ENCODE assay signal across 22 cellular contexts in genomic region chr12:53950441-53950781, GRCh38. TPM values are rescaled to one million over a fixed set of nuclear protein-coding genes. Genes with fewer than 3 reads are reported as not detected.
A peak's percentile ranks its signal among the peaks of the same experiment; 100 is the strongest.
DNase-seq lines count a peak whose midpoint lies in the region; ATAC-seq, FAIRE-seq and TF ChIP-seq lines count a peak whose summit lies in the region.
"Had no signal": no experiment of that assay in that cellular context is flagged by ENCODE, and none has a peak within 500 bp of the region (broad histone marks: within the 10 kb centered on the region; RNA-seq: fewer than 3 reads in every experiment).

No MANE protein-coding gene starts in this region.

- no peak for TF ChIP-seq EP300 in A549 (IDR thresholded peaks at IDR 0.05)
- no peak for TF ChIP-seq EP300 in K562 (IDR thresholded peaks at IDR 0.05; ENCODE audit: low read length)

- TF ChIP-seq POLR2A in A549 (IDR thresholded peaks at IDR 0.05; ENCODE audit: low read length) (no peak), K562 (conservative IDR thresholded peaks at IDR 0.05) (no peak)

- H3K9ac ChIP-seq in K562 (ENCODE audit: insufficient read depth in 1 of 2, low read depth in 2 of 2, low read length in 2 of 2) = no peak overlapping the region; a peak in 1 of 4 replicates
- no peak overlapping the region for H3K9ac ChIP-seq in kidney (ENCODE audit: low read length in 2 of 2)
- H3K9ac ChIP-seq: BLaER1 had no signal

- peak in 1 of 2 experiments; percentile 36 for DNase-seq in A549 (ENCODE audit: low read depth in 1 of 2, low spot score in 1 of 2)
- DNase-seq in BE2C = no peak
- peak; percentile 26 for DNase-seq in NCI-H69 (lab: John Stamatoyannopoulos, UW)
- DNase-seq in K562 (ENCODE audit: extremely low read depth in 1 of 4, low spot score in 3 of 4) = peak in 2 of 4 experiments; percentile 30 to 35
- DNase-seq in NCI-H2081 (lab: John Stamatoyannopoulos, UW) = no peak
- DNase-seq in kidney = no peak
- DNase-seq in stimulated activated CD4-positive, alpha-beta T cell treated with anti-CD3 and anti-CD28 coated beads, Interleukin-12 subunit alpha, Interleukin-12 subunit beta, amount 100 ng/mL, for 4 hours = no peak
- DNase-seq: activated naive CD4-positive, alpha-beta T cell; cerebellar nuclear complex; gastrocnemius medialis; HFFc6; occipital lobe; stimulated activated CD4-positive, alpha-beta T cell treated with anti-CD3 and anti-CD28 coated beads, Interleukin-4, amount 100 ng/mL, for 24 hours; stimulated activated naive CD8-positive, alpha-beta T cell treated with anti-CD3 and anti-CD28 coated beads, Interleukin-15, amount 100 ng/mL, for 72 hours had no signal

- in situ Hi-C loops in K562 (cut with MboI) = no loop called here

- no peak for FAIRE-seq in A549 (lab: Jason Lieb, UNC)
- peak; percentile 46 for FAIRE-seq in K562 (lab: Jason Lieb, UNC)
- no peak for FAIRE-seq in kidney (lab: Jason Lieb, UNC)
- FAIRE-seq: astrocyte had no signal

- intact Hi-C loops in K562 (cut with micrococcal nuclease) (no loop called here), kidney (cut with DNase I) (no loop called here)

- H3K4me2 ChIP-seq in A549 = no peak overlapping the region
- H3K4me2 ChIP-seq in K562 (ENCODE audit: insufficient read depth, low read length) = no peak overlapping the region
- H3K4me2 ChIP-seq: BLaER1 had no signal

- no peak; the same call in 2 of the 3 replicates for TF ChIP-seq CTCF in A549 (IDR thresholded peaks at IDR 0.05)
- TF ChIP-seq CTCF in BE2C (IDR thresholded peaks at IDR 0.05; ENCODE audit: low read depth, low read length) = peak; percentile 14; the same call in 1 of the 2 replicates
- peak; percentile 32 to 37 (median 35); a peak in 4 of 6 replicates for TF ChIP-seq CTCF in K562 (IDR thresholded peaks at IDR 0.05 in 2 of 3, conservative IDR thresholded peaks at IDR 0.05 in 1 of 3; ENCODE audit: insufficient read depth in 2 of 3, low read depth in 1 of 3, low read length in 3 of 3)
- no peak for TF ChIP-seq CTCF in kidney (IDR thresholded peaks at IDR 0.05; ENCODE audit: borderline replicate concordance, extremely low read depth, insufficient read depth)

- POLR2A ChIA-PET in A549 (lab: Yijun Ruan, JAX) (no interaction called here), K562 (lab: Yijun Ruan, JAX) (no interaction called here)

- no peak overlapping the region for H2AFZ ChIP-seq in K562 (ENCODE audit: low read depth, low read length)

- WGBS in A549 (ENCODE audit: missing lambda C conversion rate) = 61% methylated on average over 10 of the region's 10 CpGs
- WGBS in K562 (ENCODE audit: insufficient coverage, low coverage, missing lambda C conversion rate) = 9% methylated on average over 10 of the region's 10 CpGs

- ATAC-seq in A549 (peak in 1 of 2 experiments; percentile 31; a peak in 3 of 6 replicates), K562 (peak; percentile 39)
- ATAC-seq: gastrocnemius medialis; Right ventricle myocardium inferior; stimulated activated naive CD8-positive, alpha-beta T cell treated with anti-CD3 and anti-CD28 coated beads, Interleukin-15, amount 100 ng/mL, for 72 hours had no signal

- TF ChIP-seq RAD21 in A549 (conservative IDR thresholded peaks at IDR 0.05 in 1 of 2, IDR thresholded peaks at IDR 0.05 in 1 of 2) (peak; percentile 18 to 47; a peak in 2 of 5 replicates), K562 (CRISPR knock-in tag; conservative IDR thresholded peaks at IDR 0.05 in 1 of 2, IDR thresholded peaks at IDR 0.05 in 1 of 2) (peak in 1 of 2 experiments; percentile 28; a peak in 1 of 4 replicates)

- H3K9me3 ChIP-seq in A549 (no peaks in the 10 kb centered on the region), BE2C (no peaks in the 10 kb centered on the region), K562 (replicated peaks; ENCODE audit: control insufficient read depth, insufficient read depth, low read depth, low read length) (no peaks in the 10 kb centered on the region), kidney (ENCODE audit: control insufficient read depth in 1 of 2, low read length in 2 of 2) (no peaks in the 10 kb centered on the region)
- H3K9me3 ChIP-seq: gastrocnemius medialis had no signal

- H3K79me2 ChIP-seq in K562 (ENCODE audit: control insufficient read depth, insufficient read depth, low read length) = no peaks in the 10 kb centered on the region

- H3K27me3 ChIP-seq in BE2C (peaks cover 100% of the 10 kb centered on the region), K562 (ENCODE audit: control insufficient read depth in 2 of 2, insufficient read depth in 2 of 2, low read length in 2 of 2) (peaks cover 42 to 61% of the 10 kb centered on the region in 2 experiments)

- H4K20me1 ChIP-seq in K562 (replicated peaks; ENCODE audit: control insufficient read depth, insufficient read depth, low read length) = peaks cover 6% of the 10 kb centered on the region

- H3K4me3 ChIP-seq in A549 (no peak overlapping the region), BE2C (ENCODE audit: low read depth, low read length) (no peak overlapping the region), K562 (no peak overlapping the region), kidney (ENCODE audit: low read length in 2 of 2) (no peak overlapping the region)
- H3K4me3 ChIP-seq: BLaER1, gastrocnemius medialis, lung had no signal

- H3K36me3 ChIP-seq in BE2C (no peaks in the 10 kb centered on the region), K562 (ENCODE audit: control insufficient read depth, insufficient read depth, low read length) (no peaks in the 10 kb centered on the region), kidney (ENCODE audit: control insufficient read depth in 1 of 2, insufficient read depth in 2 of 2, low read length in 2 of 2) (no peaks in the 10 kb centered on the region)
- H3K36me3 ChIP-seq: BLaER1, gastrocnemius medialis had no signal

- CTCF ChIA-PET in A549 (lab: Yijun Ruan, JAX) (interaction anchor here (0.6 to 1.3 kb wide), 3 partner anchors 16 to 128 kb away, joined by 3 read pairs; no protein-coding TSS in a partner anchor), K562 (lab: Yijun Ruan, JAX; ENCODE audit: low intra/inter-chr PET ratio) (no interaction called here)

- H3K9me1 ChIP-seq in K562 (ENCODE audit: control insufficient read depth, insufficient read depth, low read length) = no peaks in the 10 kb centered on the region

- H3K4me1 ChIP-seq in A549 (peaks cover 14% of the 10 kb centered on the region), BE2C (no peaks in the 10 kb centered on the region; the same call in 1 of the 2 replicates), K562 (replicated peaks in 1 of 2; ENCODE audit: control insufficient read depth in 2 of 2, insufficient read depth in 2 of 2, low read length in 2 of 2) (peaks cover 12 to 47% of the 10 kb centered on the region in 2 experiments; a peak in 4 of 5 replicates), kidney (ENCODE audit: control insufficient read depth in 1 of 2, insufficient read depth in 1 of 2, low read depth in 1 of 2, low read length in 2 of 2) (no peaks in the 10 kb centered on the region)
- H3K4me1 ChIP-seq: BLaER1, gastrocnemius medialis had no signal

- H3K27ac ChIP-seq in A549 = no peak overlapping the region; a peak in 1 of 6 replicates
- H3K27ac ChIP-seq in K562 (ENCODE audit: extremely low read depth, low read depth, low read length) = no peak overlapping the region
- H3K27ac ChIP-seq in kidney (ENCODE audit: low read depth in 2 of 2, low read length in 2 of 2) = no peak overlapping the region
- H3K27ac ChIP-seq: BLaER1, gastrocnemius medialis, HL-60 had no signal

- no TSS peak for BruUV-seq in K562 (replicated peaks; lab: Mats Ljungman, UMichigan)

RNA-seq across cellular contexts. Expression of gene HOXC12, which starts 4.3 kb away (rescaled TPM):
- not detected in 2 replicates for polyA plus RNA-seq in A549 (2011; rRNA removed)
- polyA plus RNA-seq in A549 (2012; cell fraction: cytosol; rRNA removed) = 0.01 TPM in 1 of 2 replicates, not detected in the other
- polyA plus RNA-seq in A549 (2012; cell fraction: nucleus; rRNA removed) = 0.05 TPM in 1 of 2 replicates, not detected in the other
- not detected in 3 replicates for polyA plus RNA-seq in A549 (2017; fragmentation: RNase III; extraction: RNeasy Plus Mini Kit Qiagen cat#74134 plus additional on column Dnase treatment)
- polyA minus RNA-seq in A549 (2011; rRNA and poly(A)+ RNA removed) = 0.08 TPM in 1 of 2 replicates, not detected in the other
- not detected for polyA plus RNA-seq in BE2C (2012; ENCODE audit: insufficient read depth, insufficient read length, low read depth)
- 0.16 TPM in 1 of 2 replicates, not detected in the other for total RNA-seq in K562 (2011; cell fraction: chromatin; rRNA removed; ENCODE audit: low replicate concordance)
- total RNA-seq in K562 (2011; cell fraction: nucleolus; rRNA removed) = 0.17 and 0.26 TPM in 2 replicates
- 0.22 and 0.23 TPM in 2 replicates for total RNA-seq in K562 (2011; cell fraction: nucleoplasm; rRNA removed)
- total RNA-seq in K562 (2014; rRNA removed) = 0.14 and 0.24 TPM in 2 replicates
- total RNA-seq in K562 (2014; rRNA removed; fragmentation: Illumina TruSeq; extraction: Trizol) = 0.07 and 0.13 TPM in 2 replicates
- total RNA-seq in K562 (2015; rRNA removed; fragmentation: Illumina TruSeq; extraction: Trizol) = 0.11 TPM in 2 replicates
- total RNA-seq in K562 (2021) = 0.11 and 0.27 TPM in 2 replicates
- polyA plus RNA-seq in K562 (2011; rRNA removed) = 0.04 and 0.07 TPM in 2 replicates
- polyA plus RNA-seq in K562 (2011; cell fraction: cytosol; rRNA removed) = 0.12 and 0.15 TPM in 2 replicates
- 0.33 and 0.35 TPM in 2 replicates for polyA plus RNA-seq in K562 (2011; cell fraction: nucleus; rRNA removed)
- polyA plus RNA-seq in K562 (2012) = 0.12 and 0.83 TPM in 2 replicates
- polyA plus RNA-seq in K562 (2014; fragmentation: Illumina TruSeq; extraction: Trizol) = 0.28 and 0.36 TPM in 2 replicates
- under 1 TPM in 1 of 2 experiments, not detected in 1; 0.08 TPM for polyA plus RNA-seq in K562 (2014; fragmentation: Nextera tagmentation; extraction: Ambion mirVana)
- polyA plus RNA-seq in K562 (2014; rRNA removed) = 0.05 and 0.19 TPM in 2 replicates
- polyA minus RNA-seq in K562 (2011; rRNA and poly(A)+ RNA removed) = 0.07 TPM in 1 of 2 replicates, not detected in the other
- not detected in 2 replicates for polyA minus RNA-seq in K562 (2011; cell fraction: cytosol; rRNA and poly(A)+ RNA removed)
- polyA minus RNA-seq in K562 (2011; cell fraction: nucleus; rRNA and poly(A)+ RNA removed) = 0.22 TPM in 1 of 2 replicates, not detected in the other
- not detected for total RNA-seq in kidney
- not detected for polyA plus RNA-seq in kidney (ENCODE audit: insufficient read depth, low read depth, low replicate concordance)
- total RNA-seq: astrocyte, gastrocnemius medialis, HFFc6, lung, NCI-H460, occipital lobe, renal cortical epithelial cell, Right ventricle myocardium inferior had no signal
- polyA plus RNA-seq: esophagus, lung had no signal

RNA-seq across cellular contexts. Expression of gene HOXC13, which starts 11.8 kb away (rescaled TPM):
- polyA plus RNA-seq in A549 (2011; rRNA removed) = 3.9 and 6.4 TPM in 2 replicates
- 7.2 and 8.4 TPM in 2 replicates for polyA plus RNA-seq in A549 (2012; cell fraction: cytosol; rRNA removed)
- polyA plus RNA-seq in A549 (2012; cell fraction: nucleus; rRNA removed) = 5.6 and 6.1 TPM in 2 replicates
- polyA plus RNA-seq in A549 (2017; fragmentation: RNase III; extraction: RNeasy Plus Mini Kit Qiagen cat#74134 plus additional on column Dnase treatment) = 6.5 to 9.3 TPM (median 7.5 TPM) in 3 replicates
- polyA minus RNA-seq in A549 (2011; rRNA and poly(A)+ RNA removed) = 4.0 and 4.3 TPM in 2 replicates
- 0.60 TPM for polyA plus RNA-seq in BE2C (2012; ENCODE audit: insufficient read depth, insufficient read length, low read depth)
- total RNA-seq in K562 (2011; cell fraction: chromatin; rRNA removed; ENCODE audit: low replicate concordance) = not detected in 2 replicates
- not detected in 2 replicates for total RNA-seq in K562 (2011; cell fraction: nucleolus; rRNA removed)
- total RNA-seq in K562 (2011; cell fraction: nucleoplasm; rRNA removed) = not detected in 2 replicates
- 0.41 TPM in 1 of 2 replicates, not detected in the other for total RNA-seq in K562 (2014; rRNA removed)
- 0.04 and 0.10 TPM in 2 replicates for total RNA-seq in K562 (2014; rRNA removed; fragmentation: Illumina TruSeq; extraction: Trizol)
- total RNA-seq in K562 (2015; rRNA removed; fragmentation: Illumina TruSeq; extraction: Trizol) = 0.11 and 0.18 TPM in 2 replicates
- 0.11 and 0.29 TPM in 2 replicates for total RNA-seq in K562 (2021)
- polyA plus RNA-seq in K562 (2011; rRNA removed) = 0.12 and 0.20 TPM in 2 replicates
- 0.19 and 0.22 TPM in 2 replicates for polyA plus RNA-seq in K562 (2011; cell fraction: cytosol; rRNA removed)
- 0.11 and 0.17 TPM in 2 replicates for polyA plus RNA-seq in K562 (2011; cell fraction: nucleus; rRNA removed)
- polyA plus RNA-seq in K562 (2012) = 0.18 and 0.36 TPM in 2 replicates
- polyA plus RNA-seq in K562 (2014; fragmentation: Illumina TruSeq; extraction: Trizol) = 0.15 and 0.22 TPM in 2 replicates
- polyA plus RNA-seq in K562 (2014; fragmentation: Nextera tagmentation; extraction: Ambion mirVana) = under 1 TPM in 1 of 2 experiments, not detected in 1; 0.03 TPM
- polyA plus RNA-seq in K562 (2014; rRNA removed) = 0.17 and 0.28 TPM in 2 replicates
- 0.15 TPM in 1 of 2 replicates, not detected in the other for polyA minus RNA-seq in K562 (2011; rRNA and poly(A)+ RNA removed)
- polyA minus RNA-seq in K562 (2011; cell fraction: cytosol; rRNA and poly(A)+ RNA removed) = not detected in 2 replicates
- 0.13 TPM in 1 of 2 replicates, not detected in the other for polyA minus RNA-seq in K562 (2011; cell fraction: nucleus; rRNA and poly(A)+ RNA removed)
- not detected for total RNA-seq in kidney
- not detected for polyA plus RNA-seq in kidney (ENCODE audit: insufficient read depth, low read depth, low replicate concordance)
- total RNA-seq: astrocyte, HFFc6, lung, occipital lobe, Right ventricle myocardium inferior had no signal
- polyA plus RNA-seq: lung had no signal

RNA-seq across cellular contexts. Expression of gene HOXC11, which starts 22.5 kb away (rescaled TPM):
- polyA plus RNA-seq in A549 (2011; rRNA removed) (0.58 and 0.73 TPM in 2 replicates), A549 (2017; fragmentation: RNase III; extraction: RNeasy Plus Mini Kit Qiagen cat#74134 plus additional on column Dnase treatment) (0.45 to 0.54 TPM (median 0.45 TPM) in 3 replicates), K562 (2011; rRNA removed) (0.04 TPM in 1 of 2 replicates, not detected in the other), K562 (2014; fragmentation: Illumina TruSeq; extraction: Trizol) (not detected in 2 replicates), K562 (2014; fragmentation: Nextera tagmentation; extraction: Ambion mirVana) (not detected), K562 (2014; rRNA removed) (not detected in 2 replicates), kidney (ENCODE audit: insufficient read depth, low read depth, low replicate concordance) (0.75 TPM)
- polyA plus RNA-seq in A549 (2012; cell fraction: cytosol; rRNA removed) = 0.28 and 0.41 TPM in 2 replicates
- 0.40 and 0.78 TPM in 2 replicates for polyA plus RNA-seq in A549 (2012; cell fraction: nucleus; rRNA removed)
- 0.15 and 0.29 TPM in 2 replicates for polyA minus RNA-seq in A549 (2011; rRNA and poly(A)+ RNA removed)
- 0.85 TPM for polyA plus RNA-seq in BE2C (2012; ENCODE audit: insufficient read depth, insufficient read length, low read depth)
- total RNA-seq in K562 (2011; cell fraction: chromatin; rRNA removed; ENCODE audit: low replicate concordance) = not detected in 2 replicates
- total RNA-seq in K562 (2011; cell fraction: nucleolus; rRNA removed) = not detected in 2 replicates
- total RNA-seq in K562 (2011; cell fraction: nucleoplasm; rRNA removed) = not detected in 2 replicates
- total RNA-seq in K562 (2014; rRNA removed) (not detected in 2 replicates), K562 (2014; rRNA removed; fragmentation: Illumina TruSeq; extraction: Trizol) (not detected in 2 replicates), K562 (2015; rRNA removed; fragmentation: Illumina TruSeq; extraction: Trizol) (not detected in 2 replicates), K562 (2021) (not detected in 2 replicates), kidney (1.4 TPM)
- 0.13 TPM in 1 of 2 replicates, not detected in the other for polyA plus RNA-seq in K562 (2011; cell fraction: cytosol; rRNA removed)
- polyA plus RNA-seq in K562 (2011; cell fraction: nucleus; rRNA removed) = 0.17 and 0.25 TPM in 2 replicates
- polyA plus RNA-seq in K562 (2012) = 0.03 and 0.07 TPM in 2 replicates
- polyA minus RNA-seq in K562 (2011; rRNA and poly(A)+ RNA removed) = not detected in 2 replicates
- polyA minus RNA-seq in K562 (2011; cell fraction: cytosol; rRNA and poly(A)+ RNA removed) = not detected in 2 replicates
- 0.11 TPM in 1 of 2 replicates, not detected in the other for polyA minus RNA-seq in K562 (2011; cell fraction: nucleus; rRNA and poly(A)+ RNA removed)
- total RNA-seq: astrocyte, lung, occipital lobe, Right ventricle myocardium inferior had no signal
- polyA plus RNA-seq: esophagus, lung had no signal

RNA-seq across cellular contexts. Expression of gene HOTAIR, which starts 24.3 kb away (rescaled TPM):
- polyA plus RNA-seq in A549 (2011; rRNA removed) = 0.34 and 0.67 TPM in 2 replicates
- 0.13 and 0.19 TPM in 2 replicates for polyA plus RNA-seq in A549 (2012; cell fraction: cytosol; rRNA removed)
- polyA plus RNA-seq in A549 (2012; cell fraction: nucleus; rRNA removed) = 0.12 and 0.23 TPM in 2 replicates
- polyA plus RNA-seq in A549 (2017; fragmentation: RNase III; extraction: RNeasy Plus Mini Kit Qiagen cat#74134 plus additional on column Dnase treatment) = 0.35 to 0.71 TPM (median 0.71 TPM) in 3 replicates
- 0.15 and 0.17 TPM in 2 replicates for polyA minus RNA-seq in A549 (2011; rRNA and poly(A)+ RNA removed)
- polyA plus RNA-seq in BE2C (2012; ENCODE audit: insufficient read depth, insufficient read length, low read depth) = 2.2 TPM
- not detected in 2 replicates for total RNA-seq in K562 (2011; cell fraction: chromatin; rRNA removed; ENCODE audit: low replicate concordance)
- total RNA-seq in K562 (2011; cell fraction: nucleolus; rRNA removed) = not detected in 2 replicates
- not detected in 2 replicates for total RNA-seq in K562 (2011; cell fraction: nucleoplasm; rRNA removed)
- not detected in 2 replicates for total RNA-seq in K562 (2014; rRNA removed)
- total RNA-seq in K562 (2014; rRNA removed; fragmentation: Illumina TruSeq; extraction: Trizol) = not detected in 2 replicates
- not detected in 2 replicates for total RNA-seq in K562 (2015; rRNA removed; fragmentation: Illumina TruSeq; extraction: Trizol)
- not detected in 2 replicates for total RNA-seq in K562 (2021)
- 0.03 and 0.04 TPM in 2 replicates for polyA plus RNA-seq in K562 (2011; rRNA removed)
- polyA plus RNA-seq in K562 (2011; cell fraction: cytosol; rRNA removed) = 0.03 TPM in 1 of 2 replicates, not detected in the other
- 0.13 TPM in 2 replicates for polyA plus RNA-seq in K562 (2011; cell fraction: nucleus; rRNA removed)
- polyA plus RNA-seq in K562 (2012) = not detected in 2 replicates
- not detected in 2 replicates for polyA plus RNA-seq in K562 (2014; fragmentation: Illumina TruSeq; extraction: Trizol)
- polyA plus RNA-seq in K562 (2014; fragmentation: Nextera tagmentation; extraction: Ambion mirVana) = not detected
- polyA plus RNA-seq in K562 (2014; rRNA removed) = 0.15 TPM in 1 of 2 replicates, not detected in the other
- polyA minus RNA-seq in K562 (2011; rRNA and poly(A)+ RNA removed) = not detected in 2 replicates
- polyA minus RNA-seq in K562 (2011; cell fraction: cytosol; rRNA and poly(A)+ RNA removed) = not detected in 2 replicates
- not detected in 2 replicates for polyA minus RNA-seq in K562 (2011; cell fraction: nucleus; rRNA and poly(A)+ RNA removed)
- 0.76 TPM for total RNA-seq in kidney
- 0.52 TPM for polyA plus RNA-seq in kidney (ENCODE audit: insufficient read depth, low read depth, low replicate concordance)
- total RNA-seq: astrocyte, occipital lobe, Right ventricle myocardium inferior had no signal
- polyA plus RNA-seq: esophagus, lung had no signal

RNA-seq across cellular contexts. Expression of gene HOXC10, which starts 34.5 kb away (rescaled TPM):
- 2.5 and 2.9 TPM in 2 replicates for polyA plus RNA-seq in A549 (2011; rRNA removed)
- polyA plus RNA-seq in A549 (2012; cell fraction: cytosol; rRNA removed) = 2.3 and 2.4 TPM in 2 replicates
- 1.7 and 2.0 TPM in 2 replicates for polyA plus RNA-seq in A549 (2012; cell fraction: nucleus; rRNA removed)
- polyA plus RNA-seq in A549 (2017; fragmentation: RNase III; extraction: RNeasy Plus Mini Kit Qiagen cat#74134 plus additional on column Dnase treatment) = 2.1 to 4.3 TPM (median 3.2 TPM) in 3 replicates
- polyA minus RNA-seq in A549 (2011; rRNA and poly(A)+ RNA removed) = 0.54 and 1.4 TPM in 2 replicates
- polyA plus RNA-seq in BE2C (2012; ENCODE audit: insufficient read depth, insufficient read length, low read depth) = 49.3 TPM
- total RNA-seq in K562 (2011; cell fraction: chromatin; rRNA removed; ENCODE audit: low replicate concordance) = 0.25 TPM in 1 of 2 replicates, not detected in the other
- 0.53 TPM in 1 of 2 replicates, not detected in the other for total RNA-seq in K562 (2011; cell fraction: nucleolus; rRNA removed)
- total RNA-seq in K562 (2011; cell fraction: nucleoplasm; rRNA removed) = 0.46 TPM in 1 of 2 replicates, not detected in the other
- 0.08 and 0.14 TPM in 2 replicates for total RNA-seq in K562 (2014; rRNA removed)
- total RNA-seq in K562 (2014; rRNA removed; fragmentation: Illumina TruSeq; extraction: Trizol) = not detected in 2 replicates
- total RNA-seq in K562 (2015; rRNA removed; fragmentation: Illumina TruSeq; extraction: Trizol) = 0.23 TPM in 1 of 2 replicates, not detected in the other
- total RNA-seq in K562 (2021) = 0.35 and 0.69 TPM in 2 replicates
- polyA plus RNA-seq in K562 (2011; rRNA removed) = 0.08 and 0.13 TPM in 2 replicates
- polyA plus RNA-seq in K562 (2011; cell fraction: cytosol; rRNA removed) = 0.15 and 0.33 TPM in 2 replicates
- 0.21 TPM in 1 of 2 replicates, not detected in the other for polyA plus RNA-seq in K562 (2011; cell fraction: nucleus; rRNA removed)
- polyA plus RNA-seq in K562 (2012) = 0.64 and 0.75 TPM in 2 replicates
- polyA plus RNA-seq in K562 (2014; fragmentation: Illumina TruSeq; extraction: Trizol) = 0.37 and 0.77 TPM in 2 replicates
- under 1 TPM; 0.25 to 0.42 TPM for polyA plus RNA-seq in K562 (2014; fragmentation: Nextera tagmentation; extraction: Ambion mirVana)
- 0.63 and 0.73 TPM in 2 replicates for polyA plus RNA-seq in K562 (2014; rRNA removed)
- polyA minus RNA-seq in K562 (2011; rRNA and poly(A)+ RNA removed) = 0.24 TPM in 1 of 2 replicates, not detected in the other
- polyA minus RNA-seq in K562 (2011; cell fraction: cytosol; rRNA and poly(A)+ RNA removed) = 0.64 and 1.6 TPM in 2 replicates
- polyA minus RNA-seq in K562 (2011; cell fraction: nucleus; rRNA and poly(A)+ RNA removed) = 0.67 TPM in 2 replicates
- total RNA-seq in kidney = 50.7 TPM
- polyA plus RNA-seq in kidney (ENCODE audit: insufficient read depth, low read depth, low replicate concordance) = 49.7 TPM
- total RNA-seq: astrocyte, occipital lobe, Right ventricle myocardium inferior had no signal
- polyA plus RNA-seq: lung had no signal

Comparison
In these comparisons a context has a peak if more than half of its experiments do, and no peak if none do; other contexts are left out.
1. CTCF ChIP-seq: peak in BE2C (single experiment) and K562 (3 of 3); none in A549 (single experiment) and kidney (single experiment).
2. Of the 35 proteins assayed by ChIP-seq in both K562 and A549: peak only in K562: CTCF; only in A549: none; in both: none; in neither: 33; mixed calls (peak in some experiments, not most) for 1.